33 cellular contexts compared by ENCODE assay signal in genomic region chr2:241876528-241877196, GRCh38. TPM values are rescaled to one million over a fixed set of nuclear protein-coding genes. Genes with fewer than 3 reads are reported as not detected.
"Had no signal": no experiment of that assay in that cellular context is flagged by ENCODE, and none has a peak within 500 bp of the region (broad histone marks: within the 10 kb centered on the region; RNA-seq: fewer than 3 reads in every experiment).

No MANE protein-coding gene starts in this region.

- H3K36me3 ChIP-seq: esophagus muscularis mucosa, heart right ventricle, sigmoid colon, stomach, thyroid gland, vagina had no signal

- H3K36me3 Mint-ChIP-seq: immature natural killer cell; mesothelial cell of epicardium; naive B cell; natural killer cell treated with Interleukin-12 subunit alpha and Interleukin-12 subunit beta and Interleukin-15 and Interleukin-18, amount 100 ng/mL, for 72 hours had no signal

- H3K9ac ChIP-seq: parathyroid adenoma had no signal

- DNase-seq: dermis blood vessel endothelial cell; effector memory CD4-positive, alpha-beta T cell; foreskin keratinocyte; hippocampal formation; islet precursor cell; mesenchymal stem cell; naive B cell; sigmoid colon; stimulated activated CD4-positive, alpha-beta T cell treated with anti-CD3 and anti-CD28 coated beads, Interleukin-2, amount 100 ng/mL, for 24 hours; stimulated activated CD4-positive, alpha-beta T cell treated with anti-CD3 and anti-CD28 coated beads, Interleukin-4, amount 100 ng/mL, for 24 hours; stimulated activated naive CD4-positive, alpha-beta T cell treated with Interleukin-2 at 50 U/mL for 16 hours; stomach; trophoblast cell had no signal

- H3K4me1 ChIP-seq: foreskin keratinocyte, parathyroid adenoma had no signal

- FAIRE-seq: endothelial cell of umbilical vein had no signal

- H3K79me2 ChIP-seq: parathyroid adenoma had no signal

- H2AFZ ChIP-seq: parathyroid adenoma had no signal

- H3K27me3 Mint-ChIP-seq: progenitor cell of endocrine pancreas had no signal

- H3K9me3 ChIP-seq: esophagus muscularis mucosa, sigmoid colon, stomach, thyroid gland, vagina had no signal

- H3K9me3 Mint-ChIP-seq: immature natural killer cell; natural killer cell treated with Interleukin-12 subunit alpha and Interleukin-12 subunit beta and Interleukin-15 and Interleukin-18, amount 100 ng/mL, for 72 hours; neural crest cell; stimulated activated effector memory CD8-positive, alpha-beta T cell treated with anti-CD3 and anti-CD28 coated beads, Interleukin-12 subunit alpha, Interleukin-12 subunit beta, amount 100 ng/mL, for 72 hours had no signal

- H3K27ac Mint-ChIP-seq: mesothelial cell of epicardium; natural killer cell treated with Interleukin-12 subunit alpha and Interleukin-12 subunit beta and Interleukin-15 and Interleukin-18, amount 100 ng/mL, for 72 hours; progenitor cell of endocrine pancreas; stimulated activated effector memory CD8-positive, alpha-beta T cell treated with anti-CD3 and anti-CD28 coated beads, Interleukin-12 subunit alpha, Interleukin-12 subunit beta, amount 100 ng/mL, for 72 hours had no signal

- H3K4me3 ChIP-seq: coronary artery, esophagus muscularis mucosa, heart right ventricle, mucosa of descending colon, sigmoid colon, stomach, thyroid gland, vagina had no signal

- ATAC-seq: foreskin keratinocyte; heart right ventricle; mucosa of descending colon; natural killer cell treated with Interleukin-12 subunit alpha and Interleukin-12 subunit beta and Interleukin-15 and Interleukin-18, amount 100 ng/mL, for 72 hours; stimulated activated effector memory CD8-positive, alpha-beta T cell treated with anti-CD3 and anti-CD28 coated beads, Interleukin-12 subunit alpha, Interleukin-12 subunit beta, amount 100 ng/mL, for 72 hours had no signal

- H3K27ac ChIP-seq: coronary artery, esophagus muscularis mucosa, foreskin keratinocyte, heart right ventricle, parathyroid adenoma, sigmoid colon, stomach, thyroid gland, vagina had no signal

- H3K27me3 ChIP-seq: foreskin keratinocyte, thyroid gland, vagina had no signal

- H3K4me3 Mint-ChIP-seq: immature natural killer cell; mesothelial cell of epicardium; naive B cell; natural killer cell treated with Interleukin-12 subunit alpha and Interleukin-12 subunit beta and Interleukin-15 and Interleukin-18, amount 100 ng/mL, for 72 hours; neural crest cell; stimulated activated effector memory CD8-positive, alpha-beta T cell treated with anti-CD3 and anti-CD28 coated beads, Interleukin-12 subunit alpha, Interleukin-12 subunit beta, amount 100 ng/mL, for 72 hours had no signal

RNA-seq across cellular contexts. Expression of gene RTP5, which starts 7.1 kb away (rescaled TPM):
- total RNA-seq: dermis blood vessel endothelial cell; endothelial cell of umbilical vein; epithelial cell of proximal tubule; fibroblast of lung; foreskin keratinocyte; heart right ventricle; lung microvascular endothelial cell; mesothelial cell of epicardium; mucosa of descending colon; natural killer cell treated with Interleukin-12 subunit alpha and Interleukin-12 subunit beta and Interleukin-15 and Interleukin-18, amount 100 ng/mL, for 72 hours; neural crest cell; osteoblast; progenitor cell of endocrine pancreas; skeletal muscle tissue; vagina had no signal
- polyA plus RNA-seq: endothelial cell of umbilical vein, fibroblast of lung, foreskin keratinocyte, immature natural killer cell had no signal

RNA-seq across cellular contexts. Expression of gene PDCD1, which starts 18.0 kb away (rescaled TPM):
- total RNA-seq: dermis blood vessel endothelial cell, endothelial cell of umbilical vein, fibroblast of lung, foreskin keratinocyte, lung microvascular endothelial cell, mesothelial cell of epicardium, neural crest cell, osteoblast, progenitor cell of endocrine pancreas, skeletal muscle tissue, temporal lobe had no signal
- polyA plus RNA-seq: endothelial cell of umbilical vein, fibroblast of lung, foreskin keratinocyte had no signal
